8 cellular contexts compared by ENCODE assay signal in genomic region chr20:62623488-62624324, GRCh38. TPM values are rescaled to one million over a fixed set of nuclear protein-coding genes. Genes with fewer than 3 reads are reported as not detected.
A peak's percentile ranks its signal among the peaks of the same experiment; 100 is the strongest.
DNase-seq lines count a peak whose midpoint lies in the region; ATAC-seq, FAIRE-seq and TF ChIP-seq lines count a peak whose summit lies in the region.

No MANE protein-coding gene starts in this region.

- intact Hi-C loops in cardiac septum (cut with DNase I) = no loop called here

- ATAC-seq in DND-41 (ENCODE audit: insufficient read depth, low read depth) (peak; percentile 95), GM21423 (IDR thresholded peaks at IDR 0.05; ENCODE audit: unreplicated experiment) (peak; percentile 72), SK-N-SH treated with all-trans-retinoic acid at 6 μM for 48 hours (peak; percentile 86)
- ATAC-seq in activated naive CD4-positive, alpha-beta T cell treated with anti-CD3 and anti-CD28 coated beads, Interleukin-2, amount 50 U/mL, for 72 hours = peak; percentile 88 to 95

- H3K9me3 ChIP-seq in DND-41 (ENCODE audit: insufficient read depth, low read length, severe bottlenecking) = no peaks in the 10 kb centered on the region

- 0 out of 2 replicates have a peak overlapping the region, but pooled peaks have one; percentile 0 for H2AFZ ChIP-seq in DND-41 (ENCODE audit: low read depth, low read length)

- H3K27ac ChIP-seq in DND-41 (ENCODE audit: low read length) = no peak overlapping the region

- DNase-seq in DND-41 (peak; percentile 77), HTR-8/SVneo (ENCODE audit: insufficient read length, low spot score) (peak; percentile 100), cardiac septum (ENCODE audit: low spot score) (peak; percentile 96), retinal pigment epithelial cell (ENCODE audit: low read depth) (peak; percentile 74), NCI-H1092 treated with DMSO at 0.1 percent for 48 hours (lab: John Stamatoyannopoulos, UW) (no peak)
- peak; percentile 87 to 89 for DNase-seq in activated naive CD4-positive, alpha-beta T cell treated with anti-CD3 and anti-CD28 coated beads, Interleukin-2, amount 50 U/mL, for 72 hours (ENCODE audit: low spot score in 2 of 2)

- no peaks in the 10 kb centered on the region; the same call in 1 of the 2 replicates for H4K20me1 ChIP-seq in DND-41 (ENCODE audit: insufficient read depth, low read length)

- FAIRE-seq in HTR-8/SVneo (lab: Jason Lieb, UNC) = no peak

- no peak for TF ChIP-seq CTCF in DND-41 (IDR thresholded peaks at IDR 0.05; ENCODE audit: borderline replicate concordance, extremely low read depth, low read length, poor library complexity, severe bottlenecking)
- no peak for TF ChIP-seq CTCF in retinal pigment epithelial cell (conservative IDR thresholded peaks at IDR 0.05; ENCODE audit: low read depth, low read length)

- H3K4me3 ChIP-seq in DND-41 (ENCODE audit: low read depth in 1 of 2, low read length in 2 of 2) (no peak overlapping the region), retinal pigment epithelial cell (ENCODE audit: low read length) (peak overlapping the region; percentile 18)

- H3K79me2 ChIP-seq in DND-41 (ENCODE audit: insufficient read depth, low read length) = no peaks in the 10 kb centered on the region

- H3K27me3 ChIP-seq in DND-41 (ENCODE audit: insufficient read depth, low read length, poor library complexity) = no peaks in the 10 kb centered on the region

- 0 out of 2 replicates have a peak overlapping the region, but pooled peaks have one; percentile 9 for H3K4me2 ChIP-seq in DND-41 (ENCODE audit: insufficient read depth, low read length)

- no peaks in the 10 kb centered on the region for H3K36me3 ChIP-seq in DND-41 (ENCODE audit: insufficient read depth, low read length)

- H3K9me3 Mint-ChIP-seq in activated naive CD4-positive, alpha-beta T cell treated with anti-CD3 and anti-CD28 coated beads, Interleukin-2, amount 50 U/mL, for 72 hours = no peaks in the 10 kb centered on the region

- peak overlapping the region; percentile 89 to 97 for H3K27ac Mint-ChIP-seq in activated naive CD4-positive, alpha-beta T cell treated with anti-CD3 and anti-CD28 coated beads, Interleukin-2, amount 50 U/mL, for 72 hours

- peaks cover 11% of the 10 kb centered on the region for H3K4me1 ChIP-seq in DND-41 (ENCODE audit: insufficient read depth, low read length)

- no peaks in the 10 kb centered on the region for H3K36me3 Mint-ChIP-seq in activated naive CD4-positive, alpha-beta T cell treated with anti-CD3 and anti-CD28 coated beads, Interleukin-2, amount 50 U/mL, for 72 hours

- no peak overlapping the region for H3K9ac ChIP-seq in DND-41 (ENCODE audit: low read depth, low read length)

TF ChIP-seq in SK-N-SH treated with all-trans-retinoic acid at 6 μM for 48 hours, 23 proteins besides CTCF, POLR2A, EP300 and RAD21:
- TF ChIP-seq SNAI2 (CRISPR knock-in tag; IDR thresholded peaks at IDR 0.05) (no peak), POU6F1 (CRISPR knock-in tag; IDR thresholded peaks at IDR 0.05; ENCODE audit: borderline replicate concordance, low read depth) (no peak), PPARA (CRISPR knock-in tag; IDR thresholded peaks at IDR 0.05; ENCODE audit: borderline replicate concordance) (no peak), TOX (CRISPR knock-in tag; IDR thresholded peaks at IDR 0.05; ENCODE audit: borderline replicate concordance) (no peak), ZNF8 (CRISPR knock-in tag; IDR thresholded peaks at IDR 0.05) (no peak), BACH2 (CRISPR knock-in tag; IDR thresholded peaks at IDR 0.05; ENCODE audit: borderline replicate concordance) (no peak), PATZ1 (CRISPR knock-in tag; IDR thresholded peaks at IDR 0.05; ENCODE audit: borderline replicate concordance) (no peak), ZFP30 (CRISPR knock-in tag; IDR thresholded peaks at IDR 0.05) (no peak), CSDC2 (CRISPR knock-in tag; IDR thresholded peaks at IDR 0.05) (no peak)

RNA-seq across cellular contexts. Expression of gene SLCO4A1, which starts 18.6 kb away (rescaled TPM):
- total RNA-seq in activated naive CD4-positive, alpha-beta T cell treated with anti-CD3 and anti-CD28 coated beads, Interleukin-2, amount 50 U/mL, for 72 hours = 10 to 100 TPM; 39.3 to 44.4 TPM
- total RNA-seq in cardiac septum = 10.8 TPM
